8 cellular contexts compared by ENCODE assay signal in genomic region chr2:203782262-203782976, GRCh38.
DNase-seq lines count a peak whose midpoint lies in the region; ATAC-seq and TF ChIP-seq lines count a peak whose summit lies in the region.

No MANE protein-coding gene starts in this region.

- H3K9me3 Mint-ChIP-seq in activated CD4-positive, alpha-beta T cell treated with anti-CD3 and anti-CD28 coated beads, Interleukin-2, amount 10 ng/mL, durations not matched to agents 7 days and 5 days, result peaks cover 9% of the 10 kb centered on the region
- peaks cover 3% of the 10 kb centered on the region for H3K9me3 Mint-ChIP-seq in mesothelial cell of epicardium

- ATAC-seq in HG02885 (IDR thresholded peaks at IDR 0.05; ENCODE audit: poor library complexity, unreplicated experiment), result no peak

- TF ChIP-seq CTCF in mesothelial cell of epicardium (IDR thresholded peaks at IDR 0.05; ENCODE audit: unreplicated experiment), result peak; percentile 46

- no peak overlapping the region for H3K4me3 Mint-ChIP-seq in activated CD4-positive, alpha-beta T cell treated with anti-CD3 and anti-CD28 coated beads, Interleukin-2, amount 10 ng/mL, durations not matched to agents 7 days and 5 days
- no peak overlapping the region for H3K4me3 Mint-ChIP-seq in mesothelial cell of epicardium

- CTCF ChIA-PET in activated CD4-positive, alpha-beta T cell treated with anti-CD3 and anti-CD28 coated beads, Interleukin-2, amount 10 ng/mL, durations not matched to agents 7 days and 5 days (lab: Charles Lee), result interaction anchor here (0.6 to 4.7 kb wide), 14 partner anchors 10 to 1489 kb away, joined by 3 to 22 read pairs (median 3); no protein-coding TSS in a partner anchor

- peaks cover 53% of the 10 kb centered on the region for H3K4me1 Mint-ChIP-seq in activated CD4-positive, alpha-beta T cell treated with anti-CD3 and anti-CD28 coated beads, Interleukin-2, amount 10 ng/mL, durations not matched to agents 7 days and 5 days
- H3K4me1 Mint-ChIP-seq in mesothelial cell of epicardium, result peaks cover 24% of the 10 kb centered on the region

- H3K27ac Mint-ChIP-seq in activated CD4-positive, alpha-beta T cell treated with anti-CD3 and anti-CD28 coated beads, Interleukin-2, amount 10 ng/mL, durations not matched to agents 7 days and 5 days, result peak overlapping the region; percentile 52
- H3K27ac Mint-ChIP-seq in mesothelial cell of epicardium, result peak overlapping the region; percentile 88

- POLR2A ChIA-PET in activated CD4-positive, alpha-beta T cell treated with anti-CD3 and anti-CD28 coated beads, Interleukin-2, amount 10 ng/mL, durations not matched to agents 7 days and 5 days (lab: Charles Lee), result no interaction called here

- DNase-seq in EH (ENCODE audit: low read depth) (peak; percentile 88), HCEC 1CT (peak; percentile 99), NCI-H2227 treated with DMSO at 0.1 percent for 48 hours (lab: John Stamatoyannopoulos, UW) (peak; percentile 31), mesothelial cell of epicardium (ENCODE audit: low spot score in 2 of 2, unreplicated experiment in 2 of 2) (no peak)
- DNase-seq in activated CD4-positive, alpha-beta T cell treated with anti-CD3 and anti-CD28 coated beads, Interleukin-2, amount 10 ng/mL, durations not matched to agents 7 days and 5 days, result peak; percentile 69
- peak; percentile 11 for DNase-seq in effector CD8-positive, alpha-beta T cell (lab: John Stamatoyannopoulos, UW)
- peak; percentile 21 to 30 for DNase-seq in stimulated activated CD8-positive, alpha-beta memory T cell treated with anti-CD3 and anti-CD28 coated beads, Interleukin-7, amount 100 ng/mL, for 1 hour (ENCODE audit: low read depth in 2 of 2)

- H3K36me3 Mint-ChIP-seq in activated CD4-positive, alpha-beta T cell treated with anti-CD3 and anti-CD28 coated beads, Interleukin-2, amount 10 ng/mL, durations not matched to agents 7 days and 5 days (ENCODE audit: low read depth), result peaks cover 17% of the 10 kb centered on the region
- no peaks in the 10 kb centered on the region for H3K36me3 Mint-ChIP-seq in mesothelial cell of epicardium

- H3K27me3 Mint-ChIP-seq in activated CD4-positive, alpha-beta T cell treated with anti-CD3 and anti-CD28 coated beads, Interleukin-2, amount 10 ng/mL, durations not matched to agents 7 days and 5 days, result no peaks in the 10 kb centered on the region
- no peaks in the 10 kb centered on the region for H3K27me3 Mint-ChIP-seq in mesothelial cell of epicardium (ENCODE audit: low read depth)

Comparison
In these comparisons a context has a peak if more than half of its experiments do, and no peak if none do; other contexts are left out.
1. DNase-seq: peak in EH (single experiment), HCEC 1CT (single experiment), NCI-H2227 treated with DMSO at 0.1 percent for 48 hours (single experiment), activated CD4-positive, alpha-beta T cell treated with anti-CD3 and anti-CD28 coated beads, Interleukin-2, amount 10 ng/mL, durations not matched to agents 7 days and 5 days (single experiment), effector CD8-positive, alpha-beta T cell (single experiment) and stimulated activated CD8-positive, alpha-beta memory T cell treated with anti-CD3 and anti-CD28 coated beads, Interleukin-7, amount 100 ng/mL, for 1 hour (2 of 2); none in mesothelial cell of epicardium (0 of 2).